ENCODE assay signal across 14 cellular contexts in genomic region chr7:70178787-70179186, GRCh38.
DNase-seq lines count a peak whose midpoint lies in the region; ATAC-seq, FAIRE-seq and TF ChIP-seq lines count a peak whose summit lies in the region.
"Had no signal": no experiment of that assay in that cellular context is flagged by ENCODE, and none has a peak within 500 bp of the region (broad histone marks: within the 10 kb centered on the region; RNA-seq: fewer than 3 reads in every experiment).

No MANE protein-coding gene starts in this region.

- no peaks in the 10 kb centered on the region for H3K36me3 ChIP-seq in Peyer's patch
- H3K36me3 ChIP-seq in MM.1S (replicated peaks; ENCODE audit: insufficient read depth, low read length) = no peaks in the 10 kb centered on the region
- H3K36me3 ChIP-seq: SJSA1 had no signal

- no peaks in the 10 kb centered on the region for H3K27me3 ChIP-seq in Peyer's patch
- H3K27me3 ChIP-seq in MM.1S (replicated peaks; ENCODE audit: insufficient read depth, low read length) = no peaks in the 10 kb centered on the region
- H3K27me3 ChIP-seq: SJSA1 had no signal

- H3K4me3 ChIP-seq in Peyer's patch = no peak overlapping the region
- no peak overlapping the region for H3K4me3 ChIP-seq in MM.1S (ENCODE audit: low read length)
- H3K4me3 ChIP-seq: SJSA1 had no signal

- H3K9me3 ChIP-seq in Peyer's patch (no peaks in the 10 kb centered on the region), MM.1S (replicated peaks; ENCODE audit: insufficient read depth, low read length) (no peaks in the 10 kb centered on the region)

- no peak for TF ChIP-seq POLR2A in Peyer's patch (IDR thresholded peaks at IDR 0.05)

- no peak overlapping the region for H3K27ac ChIP-seq in Peyer's patch
- no peak overlapping the region for H3K27ac ChIP-seq in MM.1S (ENCODE audit: low read length)
- H3K27ac ChIP-seq: 22Rv1, SJSA1 had no signal

- DNase-seq in DMS 273 (lab: John Stamatoyannopoulos, UW; ENCODE audit: unreplicated experiment) = peak; percentile 29
- no peak for DNase-seq in DMS 273 treated with DMSO at 0.1 percent for 48 hours (lab: John Stamatoyannopoulos, UW)
- DNase-seq in Peyer's patch = peak in 2 of 3 donors; percentile 63 to 73
- peak; percentile 13 for DNase-seq in foreskin melanocyte
- no peak for DNase-seq in stimulated activated naive B cell treated with anti-CD40 and anti-IgM and Interleukin-4, amounts not matched to agents 10 μg/mL and 1 μg/mL and 100 μg/mL, for 72 hours
- DNase-seq in MM.1S = no peak
- no peak for DNase-seq in frontal cortex (ENCODE audit: low spot score in 2 of 2)
- DNase-seq: activated CD4-positive, alpha-beta T cell treated with anti-CD3 and anti-CD28 coated beads, Interleukin-2, amount 50 U/mL, for 48 hours; effector memory CD4-positive, alpha-beta T cell; GF-D8 had no signal

- no peaks in the 10 kb centered on the region for H3K79me2 ChIP-seq in MM.1S (ENCODE audit: low read length)

- TF ChIP-seq CTCF in Peyer's patch (IDR thresholded peaks at IDR 0.05) = no peak
- no peak for TF ChIP-seq CTCF in MM.1S (IDR thresholded peaks at IDR 0.05; ENCODE audit: low read length)

- no peak overlapping the region for H3K4me3 Mint-ChIP-seq in stimulated activated naive B cell treated with anti-CD40 and anti-IgM and Interleukin-4, amounts not matched to agents 10 μg/mL and 1 μg/mL and 100 μg/mL, for 72 hours
- H3K4me3 Mint-ChIP-seq: activated naive CD8-positive, alpha-beta T cell had no signal

- no peak overlapping the region for H3K27ac Mint-ChIP-seq in stimulated activated naive B cell treated with anti-CD40 and anti-IgM and Interleukin-4, amounts not matched to agents 10 μg/mL and 1 μg/mL and 100 μg/mL, for 72 hours
- H3K27ac Mint-ChIP-seq: activated naive CD8-positive, alpha-beta T cell had no signal

- H3K9me2 ChIP-seq in MM.1S (replicated peaks; ENCODE audit: insufficient read depth, low read length) = no peaks in the 10 kb centered on the region

- H2AFZ ChIP-seq in MM.1S (ENCODE audit: low read length) = no peak overlapping the region

- H3K9me3 Mint-ChIP-seq in stimulated activated naive B cell treated with anti-CD40 and anti-IgM and Interleukin-4, amounts not matched to agents 10 μg/mL and 1 μg/mL and 100 μg/mL, for 72 hours = no peaks in the 10 kb centered on the region

- no peak overlapping the region for H3K4me2 ChIP-seq in MM.1S (ENCODE audit: low read depth, low read length)

- H4K20me1 ChIP-seq in MM.1S (ENCODE audit: insufficient read depth, low read length) = no peaks in the 10 kb centered on the region

- no peak for FAIRE-seq in frontal cortex (lab: Jason Lieb, UNC)

- H3F3A ChIP-seq in MM.1S (ENCODE audit: insufficient read depth, low read length) = no peaks in the 10 kb centered on the region

- no peak overlapping the region for H3K9ac ChIP-seq in MM.1S (ENCODE audit: low read length)

- H3K36me3 Mint-ChIP-seq in stimulated activated naive B cell treated with anti-CD40 and anti-IgM and Interleukin-4, amounts not matched to agents 10 μg/mL and 1 μg/mL and 100 μg/mL, for 72 hours = peaks cover 0 to 7% of the 10 kb centered on the region in 2 donors
- H3K36me3 Mint-ChIP-seq: activated naive CD8-positive, alpha-beta T cell had no signal

- peaks cover 11 to 24% of the 10 kb centered on the region in 2 donors for H3K4me1 Mint-ChIP-seq in stimulated activated naive B cell treated with anti-CD40 and anti-IgM and Interleukin-4, amounts not matched to agents 10 μg/mL and 1 μg/mL and 100 μg/mL, for 72 hours

- H3K4me1 ChIP-seq in Peyer's patch (no peaks in the 10 kb centered on the region), MM.1S (ENCODE audit: low read length) (peaks cover 5% of the 10 kb centered on the region; the same call in 1 of the 2 replicates)
- H3K4me1 ChIP-seq: SJSA1 had no signal

- no peaks in the 10 kb centered on the region for H3K27me3 Mint-ChIP-seq in stimulated activated naive B cell treated with anti-CD40 and anti-IgM and Interleukin-4, amounts not matched to agents 10 μg/mL and 1 μg/mL and 100 μg/mL, for 72 hours
- H3K27me3 Mint-ChIP-seq: activated naive CD8-positive, alpha-beta T cell had no signal

- ATAC-seq in stimulated activated naive B cell treated with anti-CD40 and anti-IgM and Interleukin-4, amounts not matched to agents 10 μg/mL and 1 μg/mL and 100 μg/mL, for 72 hours (replicated peaks) = peak; percentile 50 to 69
- ATAC-seq in GM18868 (IDR thresholded peaks at IDR 0.05; ENCODE audit: unreplicated experiment) = no peak

Comparison
In these comparisons a context has a peak if more than half of its experiments do, and no peak if none do; other contexts are left out.
1. DNase-seq: peak in DMS 273 (single experiment), Peyer's patch (2 of 3) and foreskin melanocyte (single experiment); none in DMS 273 treated with DMSO at 0.1 percent for 48 hours (single experiment), stimulated activated naive B cell treated with anti-CD40 and anti-IgM and Interleukin-4, amounts not matched to agents 10 μg/mL and 1 μg/mL and 100 μg/mL, for 72 hours (single experiment), MM.1S (single experiment) and frontal cortex (0 of 2).